Comparison of ENCODE assay signal across 8 cellular contexts in genomic region chr19:4575978-4576933, GRCh38. TPM values are rescaled to one million over a fixed set of nuclear protein-coding genes. Genes with fewer than 3 reads are reported as not detected.
DNase-seq lines count a peak whose midpoint lies in the region; ATAC-seq and TF ChIP-seq lines count a peak whose summit lies in the region.

No MANE protein-coding gene starts in this region.

- peaks cover 0 to 3% of the 10 kb centered on the region in 2 donors for H3K4me1 Mint-ChIP-seq in natural killer cell

- TF ChIP-seq CTCF in LNCaP clone FGC (IDR thresholded peaks at IDR 0.05; ENCODE audit: control insufficient read depth, extremely low read depth, insufficient read depth), result peak; percentile 34
- peak; percentile 67 for TF ChIP-seq CTCF in natural killer cell (IDR thresholded peaks at IDR 0.05)

- H3K4me3 ChIP-seq in LNCaP clone FGC (ENCODE audit: low read depth, low read length), result no peak overlapping the region

- no peak overlapping the region for H3K27ac Mint-ChIP-seq in natural killer cell

- peak; percentile 62 to 76 (median 71) for ATAC-seq in natural killer cell
- no peak for ATAC-seq in HG03108 (IDR thresholded peaks at IDR 0.05; ENCODE audit: unreplicated experiment)
- ATAC-seq in GM18520 (IDR thresholded peaks at IDR 0.05; ENCODE audit: unreplicated experiment), result no peak

- intact Hi-C loops in natural killer cell (cut with micrococcal nuclease), result loop anchor here (1.0 to 10.0 kb wide), 2 partner anchors 60 to 229 kb away; no protein-coding TSS in a partner anchor

- no peak overlapping the region for H3K4me3 Mint-ChIP-seq in natural killer cell

- DNase-seq in EH (ENCODE audit: low read depth), result peak; percentile 55
- DNase-seq in LNCaP clone FGC (ENCODE audit: low read depth), result no peak
- DNase-seq in activated CD8-positive, alpha-beta memory T cell treated with anti-CD3 and anti-CD28 coated beads for 4 hours (ENCODE audit: low read depth in 2 of 2), result peak; percentile 38 to 40
- peak; percentile 90 for DNase-seq in epidermal melanocyte (ENCODE audit: insufficient read length, low spot score)
- peak; percentile 62 for DNase-seq in natural killer cell
- peak; percentile 61 for DNase-seq in stimulated activated naive CD4-positive, alpha-beta T cell treated with Interleukin-2 at 50 U/mL for 16 hours (lab: John Stamatoyannopoulos, UW)

- H3K36me3 Mint-ChIP-seq in natural killer cell, result no peaks in the 10 kb centered on the region

- no peaks in the 10 kb centered on the region for H3K9me3 Mint-ChIP-seq in natural killer cell

- peaks cover 21 to 32% of the 10 kb centered on the region in 2 donors for H3K27me3 Mint-ChIP-seq in natural killer cell (ENCODE audit: low read depth in 2 of 2)

RNA-seq across cellular contexts. Expression of gene SEMA6B, which starts 16.8 kb away (rescaled TPM):
- total RNA-seq in natural killer cell, result 1 to 10 TPM in 1 of 3 donors, under 1 TPM in 1, not detected in 1; 0.50 to 5.4 TPM

RNA-seq across cellular contexts. Expression of gene LRG1, which starts 36.4 kb away (rescaled TPM):
- total RNA-seq in natural killer cell, result 1 to 10 TPM in 1 of 3 donors, not detected in 2; 1.8 TPM

RNA-seq across cellular contexts. Expression of gene PLIN5, which starts 41.2 kb away (rescaled TPM):
- under 1 TPM in 1 of 3 donors, not detected in 2; 0.65 TPM for total RNA-seq in natural killer cell

RNA-seq across cellular contexts. Expression of gene PLIN4, which starts 58.0 kb away (rescaled TPM):
- under 1 TPM in 1 of 3 donors, not detected in 2; 0.33 TPM for total RNA-seq in natural killer cell

Comparison
In these comparisons a context has a peak if more than half of its experiments do, and no peak if none do; other contexts are left out.
1. ATAC-seq: peak in natural killer cell (3 of 3); none in HG03108 (single experiment) and GM18520 (single experiment).